Comparison of ENCODE assay signal across 1 cellular context in genomic region chr15:70698412-70698811, GRCh38.
TF ChIP-seq lines count a peak whose summit lies in the region.

No MANE protein-coding gene starts in this region.

TF ChIP-seq in HepG2, 621 proteins besides CTCF, POLR2A, EP300 and RAD21 (continued from another document):
- TF ChIP-seq REPIN1 (CRISPR knock-in tag; IDR thresholded peaks at IDR 0.05; ENCODE audit: borderline replicate concordance, low read depth) (no peak), ZNF543 (CRISPR knock-in tag; IDR thresholded peaks at IDR 0.05) (no peak), ESRRA (CRISPR knock-in tag; IDR thresholded peaks at IDR 0.05; ENCODE audit: low read depth) (no peak), ZNF547 (CRISPR knock-in tag; IDR thresholded peaks at IDR 0.05) (no peak), PPARG (CRISPR knock-in tag; conservative IDR thresholded peaks at IDR 0.05) (no peak), ARNT (IDR thresholded peaks at IDR 0.05) (no peak), SALL2 (CRISPR knock-in tag; IDR thresholded peaks at IDR 0.05) (no peak), ZNF788 (CRISPR knock-in tag; IDR thresholded peaks at IDR 0.05; ENCODE audit: borderline replicate concordance) (no peak), HNRNPL (IDR thresholded peaks at IDR 0.05; ENCODE audit: low read depth, low read length) (no peak), HOXD1 (CRISPR knock-in tag; IDR thresholded peaks at IDR 0.05) (no peak), SNRNP70 (IDR thresholded peaks at IDR 0.05; ENCODE audit: low read depth, low read length) (no peak), PRMT3 (CRISPR knock-in tag; IDR thresholded peaks at IDR 0.05; ENCODE audit: borderline replicate concordance, low read depth) (no peak)
- TF ChIP-seq, protein P1, sequence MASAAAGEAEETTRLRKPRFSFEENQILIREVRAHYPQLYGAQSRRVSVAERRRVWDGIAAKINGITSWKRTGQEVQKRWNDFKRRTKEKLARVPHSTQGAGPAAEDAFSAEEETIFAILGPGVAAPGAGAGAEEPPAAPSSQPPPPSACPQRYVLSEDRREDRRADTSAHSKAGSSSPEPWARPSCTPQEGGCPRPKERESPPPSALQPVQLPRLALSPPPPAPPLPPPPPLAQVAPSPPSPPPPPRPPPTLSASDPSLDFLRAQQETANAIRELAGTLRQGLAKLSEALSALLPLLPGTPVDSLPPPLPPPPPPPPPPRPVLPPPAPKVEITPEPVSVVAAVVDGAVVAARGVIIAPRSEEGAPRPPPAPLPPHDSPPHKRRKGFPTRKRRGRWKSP (CRISPR knock-in tag; IDR thresholded peaks at IDR 0.05), result no peak
